In the genomic region with DNA sequence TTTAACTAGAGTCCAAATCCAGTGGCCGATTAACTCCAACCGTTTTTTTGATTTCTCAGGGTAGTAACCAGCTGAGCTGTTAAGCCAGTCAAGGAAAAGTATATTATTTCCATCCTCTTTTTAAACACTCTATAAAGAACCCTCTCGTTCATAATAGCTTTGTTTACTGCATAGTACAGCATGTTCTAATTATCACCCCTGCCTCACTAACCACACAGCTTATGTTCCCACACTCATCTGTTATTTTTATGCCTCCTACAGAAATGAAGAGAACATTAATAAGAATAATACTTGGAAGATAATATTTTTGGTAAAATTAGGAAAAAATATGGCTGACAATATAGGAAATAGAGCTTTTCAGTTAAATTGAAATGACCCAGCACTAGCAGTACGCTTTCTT, we compare ENCODE assay signal across 30 cellular contexts.
A peak's percentile ranks its signal among the peaks of the same experiment; 100 is the strongest.
DNase-seq lines count a peak whose midpoint lies in the region; ATAC-seq and TF ChIP-seq lines count a peak whose summit lies in the region.
"Had no signal": no experiment of that assay in that cellular context is flagged by ENCODE, and none has a peak within 500 bp of the region (broad histone marks: within the 10 kb centered on the region; RNA-seq: fewer than 3 reads in every experiment).

No MANE protein-coding gene starts in this region.

- H3K9me3 Mint-ChIP-seq in GM23338: no peaks in the 10 kb centered on the region

- H3K36me3 Mint-ChIP-seq in GM23338 (ENCODE audit: low read depth): no peaks in the 10 kb centered on the region
- H3K36me3 Mint-ChIP-seq: CD8-positive, alpha-beta T cell; IgD-negative memory B cell had no signal

- H3K4me1 ChIP-seq in GM23338 (ENCODE audit: insufficient read depth) (peaks cover 24% of the 10 kb centered on the region), hepatocyte (ENCODE audit: insufficient read depth) (no peaks in the 10 kb centered on the region)

- H3K4me3 Mint-ChIP-seq in GM23338: no peak overlapping the region
- H3K4me3 Mint-ChIP-seq: B cell; CD8-positive, alpha-beta T cell; IgD-negative memory B cell had no signal

- no peaks in the 10 kb centered on the region for H3F3A ChIP-seq in GM23338 (replicated peaks; ENCODE audit: low read depth)

- DNase-seq in AG10803 (ENCODE audit: low read depth): peak; percentile 8
- DNase-seq in GM23338 (ENCODE audit: low spot score): no peak
- DNase-seq in choroid plexus epithelial cell (ENCODE audit: low read depth): peak; percentile 43
- DNase-seq in hepatocyte (ENCODE audit: low spot score): no peak
- DNase-seq in GM19238 (ENCODE audit: insufficient read length, low spot score): no peak
- no peak for DNase-seq in stimulated activated CD4-positive, alpha-beta T cell treated with anti-CD3 and anti-CD28 coated beads, Interleukin-2, amount 100 ng/mL, for 48 hours
- no peak for DNase-seq in stimulated activated CD4-positive, alpha-beta T cell treated with anti-CD3 and anti-CD28 coated beads, Interleukin-4, amount 100 ng/mL, for 1 hour
- DNase-seq: Caco-2; CD8-positive, alpha-beta T cell; DMS 273 treated with DMSO at 0.1 percent for 48 hours; DMS79; EL; GDM1; NCI-H1048; NCI-H1436; NCI-H187 treated with DMSO at 0.1 percent for 48 hours; NCI-H2227 treated with DMSO at 0.1 percent for 48 hours; NCI-H526 treated with DMSO at 0.1 percent for 48 hours; NK-92 treated with Interleukin-12 subunit alpha and Interleukin-12 subunit beta, amount 100 ng/mL, for 24 hours; PC-9; SJCRH30 had no signal

- H3K9me3 ChIP-seq in hepatocyte (ENCODE audit: low read depth): no peaks in the 10 kb centered on the region
- H3K9me3 ChIP-seq: Caco-2, SJCRH30 had no signal

- TF ChIP-seq CTCF in AG10803 (conservative IDR thresholded peaks at IDR 0.05; ENCODE audit: low read length) (no peak), GM23338 (conservative IDR thresholded peaks at IDR 0.05; ENCODE audit: low read depth in 2 of 2) (no peak), choroid plexus epithelial cell (conservative IDR thresholded peaks at IDR 0.05; ENCODE audit: low read depth, low read length) (no peak), hepatocyte (IDR thresholded peaks at IDR 0.05; ENCODE audit: poor library complexity) (no peak)

- H3K27ac ChIP-seq in GM23338 (ENCODE audit: low read depth): no peak overlapping the region
- H3K27ac ChIP-seq in hepatocyte: no peak overlapping the region
- H3K27ac ChIP-seq: A549, C4-2B, HL-60, KMS-11, PC-9, SJCRH30 had no signal

- H3K4me3 ChIP-seq in AG10803 (ENCODE audit: low read length) (no peak overlapping the region), GM23338 (no peak overlapping the region), choroid plexus epithelial cell (ENCODE audit: low read depth, low read length) (no peak overlapping the region), hepatocyte (no peak overlapping the region)
- H3K4me3 ChIP-seq: A549, GM12878, PC-9, SJCRH30 had no signal

- no peak overlapping the region for H3K4me2 ChIP-seq in GM23338
- H3K4me2 ChIP-seq in hepatocyte: peak overlapping the region; percentile 12
- H3K4me2 ChIP-seq: A549, KMS-11, PC-9 had no signal

- 0 out of 2 replicates have a peak overlapping the region, but pooled peaks have one; percentile 26 for H3K27ac Mint-ChIP-seq in GM23338
- H3K27ac Mint-ChIP-seq: B cell; CD8-positive, alpha-beta T cell; IgD-negative memory B cell had no signal

- H3K27me3 ChIP-seq in GM23338 (ENCODE audit: insufficient read depth) (no peaks in the 10 kb centered on the region), hepatocyte (no peaks in the 10 kb centered on the region)
- H3K27me3 ChIP-seq: SJCRH30 had no signal

- H3K79me2 ChIP-seq in GM23338 (replicated peaks; ENCODE audit: insufficient read depth) (no peaks in the 10 kb centered on the region), hepatocyte (no peaks in the 10 kb centered on the region)

- peaks cover 11% of the 10 kb centered on the region for H3K4me1 Mint-ChIP-seq in GM23338
- H3K4me1 Mint-ChIP-seq: B cell had no signal

- H3K36me3 ChIP-seq in GM23338 (ENCODE audit: insufficient read depth) (no peaks in the 10 kb centered on the region), hepatocyte (replicated peaks; ENCODE audit: insufficient read depth, low read depth) (no peaks in the 10 kb centered on the region)
- H3K36me3 ChIP-seq: SJCRH30 had no signal

- H2AFZ ChIP-seq in GM23338 (no peak overlapping the region), hepatocyte (no peak overlapping the region)
- H2AFZ ChIP-seq: PC-9 had no signal

- 68% methylated on average over 4 of the region's 4 CpGs for WGBS in hepatocyte (ENCODE audit: low lambda C conversion rate, missing lambda C conversion rate)

- ATAC-seq in GM23338: no peak
- ATAC-seq: A549; CD8-positive, alpha-beta T cell; GM12878; Right ventricle myocardium inferior; SK-N-SH treated with all-trans-retinoic acid at 6 μM for 48 hours had no signal

- H3K27me3 Mint-ChIP-seq in GM23338 (ENCODE audit: insufficient read depth, low read depth, poor library complexity): peaks cover 4% of the 10 kb centered on the region
- H3K27me3 Mint-ChIP-seq: B cell, IgD-negative memory B cell had no signal

- H3K9me2 ChIP-seq in GM23338 (ENCODE audit: insufficient read depth): no peaks in the 10 kb centered on the region
- H3K9me2 ChIP-seq in hepatocyte (replicated peaks; ENCODE audit: insufficient read depth): no peaks in the 10 kb centered on the region

- H4K20me1 ChIP-seq in GM23338 (replicated peaks; ENCODE audit: insufficient read depth): 0 out of 2 replicates have a peak, but pooled peaks cover 3% of the 10 kb centered on the region
- H4K20me1 ChIP-seq in hepatocyte (ENCODE audit: insufficient read depth, poor library complexity, severe bottlenecking): no peaks in the 10 kb centered on the region

TF ChIP-seq in GM23338, 12 proteins besides CTCF, POLR2A, EP300 and RAD21 (continues in another document):
- TF ChIP-seq EZH2 (IDR thresholded peaks at IDR 0.05; ENCODE audit: low read depth, unreplicated experiment) (no peak), CREB1 (CRISPR knock-in tag; IDR thresholded peaks at IDR 0.05; ENCODE audit: low read depth) (no peak), JUNB (IDR thresholded peaks at IDR 0.05; ENCODE audit: unreplicated experiment) (no peak), STAT1 (IDR thresholded peaks at IDR 0.05; ENCODE audit: unreplicated experiment) (no peak), EZH2phosphoT487 (IDR thresholded peaks at IDR 0.05; ENCODE audit: unreplicated experiment) (no peak)
- TF ChIP-seq, protein P1, sequence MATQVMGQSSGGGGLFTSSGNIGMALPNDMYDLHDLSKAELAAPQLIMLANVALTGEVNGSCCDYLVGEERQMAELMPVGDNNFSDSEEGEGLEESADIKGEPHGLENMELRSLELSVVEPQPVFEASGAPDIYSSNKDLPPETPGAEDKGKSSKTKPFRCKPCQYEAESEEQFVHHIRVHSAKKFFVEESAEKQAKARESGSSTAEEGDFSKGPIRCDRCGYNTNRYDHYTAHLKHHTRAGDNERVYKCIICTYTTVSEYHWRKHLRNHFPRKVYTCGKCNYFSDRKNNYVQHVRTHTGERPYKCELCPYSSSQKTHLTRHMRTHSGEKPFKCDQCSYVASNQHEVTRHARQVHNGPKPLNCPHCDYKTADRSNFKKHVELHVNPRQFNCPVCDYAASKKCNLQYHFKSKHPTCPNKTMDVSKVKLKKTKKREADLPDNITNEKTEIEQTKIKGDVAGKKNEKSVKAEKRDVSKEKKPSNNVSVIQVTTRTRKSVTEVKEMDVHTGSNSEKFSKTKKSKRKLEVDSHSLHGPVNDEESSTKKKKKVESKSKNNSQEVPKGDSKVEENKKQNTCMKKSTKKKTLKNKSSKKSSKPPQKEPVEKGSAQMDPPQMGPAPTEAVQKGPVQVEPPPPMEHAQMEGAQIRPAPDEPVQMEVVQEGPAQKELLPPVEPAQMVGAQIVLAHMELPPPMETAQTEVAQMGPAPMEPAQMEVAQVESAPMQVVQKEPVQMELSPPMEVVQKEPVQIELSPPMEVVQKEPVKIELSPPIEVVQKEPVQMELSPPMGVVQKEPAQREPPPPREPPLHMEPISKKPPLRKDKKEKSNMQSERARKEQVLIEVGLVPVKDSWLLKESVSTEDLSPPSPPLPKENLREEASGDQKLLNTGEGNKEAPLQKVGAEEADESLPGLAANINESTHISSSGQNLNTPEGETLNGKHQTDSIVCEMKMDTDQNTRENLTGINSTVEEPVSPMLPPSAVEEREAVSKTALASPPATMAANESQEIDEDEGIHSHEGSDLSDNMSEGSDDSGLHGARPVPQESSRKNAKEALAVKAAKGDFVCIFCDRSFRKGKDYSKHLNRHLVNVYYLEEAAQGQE (IDR thresholded peaks at IDR 0.05; ENCODE audit: unreplicated experiment): no peak

Comparison
In these comparisons a context has a peak if more than half of its experiments do, and no peak if none do; other contexts are left out.
1. DNase-seq: peak in AG10803 (single experiment) and choroid plexus epithelial cell (single experiment); none in GM23338 (single experiment), hepatocyte (single experiment), GM19238 (single experiment), stimulated activated CD4-positive, alpha-beta T cell treated with anti-CD3 and anti-CD28 coated beads, Interleukin-2, amount 100 ng/mL, for 48 hours (0 of 2) and stimulated activated CD4-positive, alpha-beta T cell treated with anti-CD3 and anti-CD28 coated beads, Interleukin-4, amount 100 ng/mL, for 1 hour (single experiment).